In the genomic region with DNA sequence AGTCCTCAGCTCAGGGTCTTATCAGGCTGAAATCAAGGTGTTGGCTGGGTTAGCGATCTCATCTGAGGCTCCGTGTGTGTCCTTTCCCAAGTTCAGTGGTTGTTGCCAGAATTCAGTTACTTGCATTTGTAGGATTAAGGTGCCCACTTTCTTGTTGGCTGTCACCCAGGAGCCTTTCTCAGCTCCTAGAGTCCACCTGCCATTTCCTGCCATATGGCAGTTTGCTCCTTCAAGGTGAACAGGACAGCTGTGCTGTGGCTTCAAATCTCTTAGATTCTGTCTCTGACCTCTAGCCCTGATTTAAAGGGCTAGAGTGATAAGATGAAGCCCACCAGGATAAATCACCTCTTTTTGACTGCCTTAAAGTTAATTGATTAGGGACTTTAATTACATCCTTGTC, we compare ENCODE assay signal across 1 cellular context.
TF ChIP-seq lines count a peak whose summit lies in the region.

No MANE protein-coding gene starts in this region.

TF ChIP-seq in H1, 55 proteins besides CTCF, POLR2A, EP300 and RAD21:
- no peak for TF ChIP-seq SIRT6 (IDR thresholded peaks at IDR 0.05; ENCODE audit: low read length)
- TF ChIP-seq EZH2 (IDR thresholded peaks at IDR 0.05; ENCODE audit: low read depth, low read length, severe bottlenecking) = no peak
- TF ChIP-seq RNF2 (IDR thresholded peaks at IDR 0.05; ENCODE audit: borderline replicate concordance, low read depth, low read length, missing control alignments, poor library complexity, severe bottlenecking) = no peak
- TF ChIP-seq RXRA (IDR thresholded peaks at IDR 0.05; ENCODE audit: insufficient read depth, low read depth, low read length) = no peak
- no peak for TF ChIP-seq EGR1 (IDR thresholded peaks at IDR 0.05; ENCODE audit: borderline replicate concordance, low read depth, low read length)
- TF ChIP-seq CTBP2 (IDR thresholded peaks at IDR 0.05; ENCODE audit: borderline replicate concordance, insufficient read depth, insufficient read length, low read length) = no peak
- no peak for TF ChIP-seq KDM5A (IDR thresholded peaks at IDR 0.05; ENCODE audit: low read length)
- TF ChIP-seq CREB1 (IDR thresholded peaks at IDR 0.05) = no peak
- TF ChIP-seq KDM4A (IDR thresholded peaks at IDR 0.05; ENCODE audit: low read depth, low read length, severe bottlenecking) = no peak
- TF ChIP-seq SIX5 (IDR thresholded peaks at IDR 0.05; ENCODE audit: low read depth, low read length) = no peak
- TF ChIP-seq ASH2L (IDR thresholded peaks at IDR 0.05; ENCODE audit: low read length) = no peak
- no peak for TF ChIP-seq JUN (IDR thresholded peaks at IDR 0.05; ENCODE audit: low read depth, low read length)
- no peak for TF ChIP-seq CHD1 (IDR thresholded peaks at IDR 0.05; ENCODE audit: low read depth, low read length)
- no peak for TF ChIP-seq RFX5 (IDR thresholded peaks at IDR 0.05; ENCODE audit: borderline replicate concordance, low read depth, low read length)
- no peak for TF ChIP-seq KDM1A (IDR thresholded peaks at IDR 0.05; ENCODE audit: borderline replicate concordance, low read length)
- TF ChIP-seq GTF2F1 (IDR thresholded peaks at IDR 0.05; ENCODE audit: borderline replicate concordance, low read depth, low read length) = no peak
- no peak for TF ChIP-seq SP4 (IDR thresholded peaks at IDR 0.05; ENCODE audit: low read length)
- no peak for TF ChIP-seq SIN3A (conservative IDR thresholded peaks at IDR 0.05 in 1 of 2, IDR thresholded peaks at IDR 0.05 in 1 of 2; ENCODE audit: low read depth in 1 of 2, low read length in 2 of 2)
